In genomic region chr2:10350666-10351215, GRCh38 we compare ENCODE assay signal across 24 cellular contexts. TPM values are rescaled to one million over a fixed set of nuclear protein-coding genes. Genes with fewer than 3 reads are reported as not detected.
DNase-seq lines count a peak whose midpoint lies in the region; ATAC-seq, FAIRE-seq and TF ChIP-seq lines count a peak whose summit lies in the region.
"Had no signal": no experiment of that assay in that cellular context is flagged by ENCODE, and none has a peak within 500 bp of the region (broad histone marks: within the 10 kb centered on the region; RNA-seq: fewer than 3 reads in every experiment).

No MANE protein-coding gene starts in this region.

- peaks cover 14 to 15% of the 10 kb centered on the region in 2 donors for H3K36me3 Mint-ChIP-seq in CD4-positive, alpha-beta memory T cell

- H3K79me2 ChIP-seq in HepG2 (ENCODE audit: insufficient read depth, low read length) = peaks cover 11% of the 10 kb centered on the region

- no peaks in the 10 kb centered on the region for H3K9me3 Mint-ChIP-seq in CD4-positive, alpha-beta memory T cell

- BruUV-seq in HepG2 (replicated peaks; lab: Mats Ljungman, UMichigan) = no TSS peak

- H3K9ac ChIP-seq in BLaER1 (no peak overlapping the region), HepG2 (ENCODE audit: insufficient read depth, low read depth, low read length) (no peak overlapping the region)

- H3K27ac ChIP-seq in BLaER1 = no peak overlapping the region
- no peak overlapping the region for H3K27ac ChIP-seq in CD4-positive, alpha-beta memory T cell (ENCODE audit: low read depth, low read length)
- H3K27ac ChIP-seq in HepG2 (ENCODE audit: extremely low read length, insufficient read depth, low read length) = no peak overlapping the region
- H3K27ac ChIP-seq in substantia nigra (ENCODE audit: low read depth, low read length, poor library complexity, severe bottlenecking) = no peak overlapping the region
- H3K27ac ChIP-seq: body of pancreas, coronary artery, gastrocnemius medialis, left lung, SJCRH30, tibial artery had no signal

- H3K4me3 ChIP-seq in BLaER1 (no peak overlapping the region), HepG2 (replicated peaks in 1 of 3; ENCODE audit: insufficient read depth in 1 of 3, low read depth in 2 of 3, low read length in 3 of 3) (no peak overlapping the region)
- no peak overlapping the region for H3K4me3 ChIP-seq in CD4-positive, alpha-beta memory T cell (ENCODE audit: low read length in 2 of 2)
- H3K4me3 ChIP-seq: body of pancreas, coronary artery, gastrocnemius medialis, left lung, SJCRH30, tibial artery had no signal

- peak overlapping the region; percentile 70; the same call in 1 of the 2 replicates for H3K4me2 ChIP-seq in BLaER1
- no peak overlapping the region for H3K4me2 ChIP-seq in HepG2 (ENCODE audit: low read depth, low read length)

- no peak for TF ChIP-seq CTCF in HepG2 (CRISPR knock-in tag; IDR thresholded peaks at IDR 0.05)

- TF ChIP-seq EP300 in HepG2 (IDR thresholded peaks at IDR 0.05; ENCODE audit: low read depth in 2 of 2, low read length in 2 of 2) (no peak), HepG2 (CRISPR knock-in tag; IDR thresholded peaks at IDR 0.05; ENCODE audit: borderline replicate concordance) (no peak)

- H3K9me3 ChIP-seq in BLaER1 (no peaks in the 10 kb centered on the region), HepG2 (ENCODE audit: low read length) (no peaks in the 10 kb centered on the region)
- no peaks in the 10 kb centered on the region for H3K9me3 ChIP-seq in CD4-positive, alpha-beta memory T cell (ENCODE audit: control insufficient read depth in 1 of 2, low read length in 2 of 2)
- H3K9me3 ChIP-seq: body of pancreas, gastrocnemius medialis, left lung, SJCRH30, tibial artery had no signal

- FAIRE-seq in HepG2 (lab: Jason Lieb, UNC) = no peak
- FAIRE-seq: HTR-8/SVneo had no signal

- H3K27me3 ChIP-seq in BLaER1 (no peaks in the 10 kb centered on the region), HepG2 (ENCODE audit: control insufficient read depth in 1 of 2, insufficient read depth in 2 of 2, low read length in 2 of 2) (no peaks in the 10 kb centered on the region)
- no peaks in the 10 kb centered on the region for H3K27me3 ChIP-seq in CD4-positive, alpha-beta memory T cell (ENCODE audit: insufficient read depth, low read length)
- H3K27me3 ChIP-seq: body of pancreas, gastrocnemius medialis, left lung, SJCRH30, tibial artery had no signal

- WGBS in HepG2 (ENCODE audit: low lambda C conversion rate) = 89% methylated on average over 6 of the region's 6 CpGs

- H2AFZ ChIP-seq in HepG2 (ENCODE audit: low read length) = no peak overlapping the region

- H3K27ac Mint-ChIP-seq in CD4-positive, alpha-beta memory T cell = peak overlapping the region in 6 of 7 donors; percentile 1 to 79 (median 24)

- POLR2A ChIA-PET in CD4-positive, alpha-beta memory T cell (lab: Charles Lee; ENCODE audit: partially characterized antibody) = interaction anchor here (2.0 kb wide), 1 partner anchor 19 kb away, joined by 6 read pairs; no protein-coding TSS in a partner anchor
- POLR2A ChIA-PET in HepG2 (lab: Yijun Ruan, JAX) = no interaction called here

- in situ Hi-C loops in HepG2 (cut with HindIII; ENCODE audit: extremely low pct_ligation_motif_present, low pct_unique_long_range_greater_than_20kb) = no loop called here

- no peak for TF ChIP-seq POLR2A in HepG2 (IDR thresholded peaks at IDR 0.05; ENCODE audit: insufficient read depth in 1 of 2, low read depth in 2 of 2, low read length in 2 of 2)

- H4K20me1 ChIP-seq in BLaER1 = peaks cover 77% of the 10 kb centered on the region
- H4K20me1 ChIP-seq in HepG2 (ENCODE audit: insufficient read depth, low read length) = 0 out of 2 replicates have a peak, but pooled peaks cover 2% of the 10 kb centered on the region

- peaks cover 83% of the 10 kb centered on the region for H3K4me1 ChIP-seq in BLaER1
- H3K4me1 ChIP-seq in CD4-positive, alpha-beta memory T cell (ENCODE audit: insufficient read depth, low read length) = peaks cover 18% of the 10 kb centered on the region
- no peaks in the 10 kb centered on the region for H3K4me1 ChIP-seq in HepG2 (ENCODE audit: insufficient read depth, low read length)
- H3K4me1 ChIP-seq: gastrocnemius medialis, SJCRH30 had no signal

- peaks cover 11% of the 10 kb centered on the region; the same call in 1 of the 2 replicates for H3K36me3 ChIP-seq in BLaER1
- H3K36me3 ChIP-seq in CD4-positive, alpha-beta memory T cell (ENCODE audit: insufficient read depth, low read length) = no peaks in the 10 kb centered on the region
- H3K36me3 ChIP-seq in HepG2 (replicated peaks in 1 of 2; ENCODE audit: control insufficient read depth in 1 of 2, insufficient read depth in 2 of 2, low read length in 2 of 2) = peaks cover 0 to 2% of the 10 kb centered on the region in 2 experiments; a peak in 3 of 5 replicates
- H3K36me3 ChIP-seq: gastrocnemius medialis, SJCRH30 had no signal

- no peak for TF ChIP-seq RAD21 in HepG2 (CRISPR knock-in tag; IDR thresholded peaks at IDR 0.05)

- CTCF ChIA-PET in CD4-positive, alpha-beta memory T cell (lab: Charles Lee; ENCODE audit: partially characterized antibody) = no interaction called here
- CTCF ChIA-PET in HepG2 (lab: Yijun Ruan, JAX; ENCODE audit: low intra/inter-chr PET ratio, low total read pairs) = interaction anchor here (0.6 kb wide), 1 partner anchor 1358 kb away, joined by 3 read pairs; no protein-coding TSS in a partner anchor

- H3K4me3 Mint-ChIP-seq in CD4-positive, alpha-beta memory T cell = no peak overlapping the region

- intact Hi-C loops in CD4-positive, alpha-beta memory T cell (cut with micrococcal nuclease) = no loop called here
- intact Hi-C loops in HepG2 (cut with micrococcal nuclease; ENCODE audit: unreplicated experiment) = no loop called here

- H3K4me1 Mint-ChIP-seq in CD4-positive, alpha-beta memory T cell = peaks cover 40 to 75% (median 62%) of the 10 kb centered on the region in 4 donors

- DNase-seq in CD4-positive, alpha-beta memory T cell = no peak
- DNase-seq in NOMO-1 treated with DMSO at 0.1 percent for 48 hours (lab: John Stamatoyannopoulos, UW; ENCODE audit: unreplicated experiment) (peak; percentile 53), HepG2 (ENCODE audit: low spot score) (no peak), NCI-H187 treated with DMSO at 0.1 percent for 48 hours (lab: John Stamatoyannopoulos, UW) (no peak), COLO668 (lab: John Stamatoyannopoulos, UW; ENCODE audit: unreplicated experiment) (no peak), substantia nigra (lab: John Stamatoyannopoulos, UW) (no peak)
- DNase-seq: activated CD4-positive, alpha-beta T cell treated with anti-CD3 and anti-CD28 coated beads for 48 hours; activated naive CD4-positive, alpha-beta T cell treated with anti-CD3 and anti-CD28 coated beads, Interleukin-2, amount 50 U/mL, for 16 hours; AML-193; body of pancreas; DMS53; gastrocnemius medialis; HCEC 1CT; NCI-H1694 treated with DMSO at 0.1 percent for 48 hours; NCI-H446 treated with DMSO at 0.1 percent for 48 hours; SJCRH30; stimulated activated CD4-positive, alpha-beta T cell treated with anti-CD3 and anti-CD28 coated beads, Interleukin-2, amount 100 ng/mL, for 48 hours; T-helper 9 cell; tibial artery had no signal

- ATAC-seq in HepG2 = no peak
- no peak for ATAC-seq in GM21447 (IDR thresholded peaks at IDR 0.05; ENCODE audit: unreplicated experiment)
- ATAC-seq: body of pancreas, gastrocnemius medialis, left lung had no signal

- H3K27me3 Mint-ChIP-seq in CD4-positive, alpha-beta memory T cell = no peaks in the 10 kb centered on the region

TF ChIP-seq in HepG2, 621 proteins besides CTCF, POLR2A, EP300 and RAD21:
- no peak for TF ChIP-seq HNRNPH1 (optimal IDR thresholded peaks at IDR 0.05; ENCODE audit: low read depth, low read length)
- TF ChIP-seq, protein P1, sequence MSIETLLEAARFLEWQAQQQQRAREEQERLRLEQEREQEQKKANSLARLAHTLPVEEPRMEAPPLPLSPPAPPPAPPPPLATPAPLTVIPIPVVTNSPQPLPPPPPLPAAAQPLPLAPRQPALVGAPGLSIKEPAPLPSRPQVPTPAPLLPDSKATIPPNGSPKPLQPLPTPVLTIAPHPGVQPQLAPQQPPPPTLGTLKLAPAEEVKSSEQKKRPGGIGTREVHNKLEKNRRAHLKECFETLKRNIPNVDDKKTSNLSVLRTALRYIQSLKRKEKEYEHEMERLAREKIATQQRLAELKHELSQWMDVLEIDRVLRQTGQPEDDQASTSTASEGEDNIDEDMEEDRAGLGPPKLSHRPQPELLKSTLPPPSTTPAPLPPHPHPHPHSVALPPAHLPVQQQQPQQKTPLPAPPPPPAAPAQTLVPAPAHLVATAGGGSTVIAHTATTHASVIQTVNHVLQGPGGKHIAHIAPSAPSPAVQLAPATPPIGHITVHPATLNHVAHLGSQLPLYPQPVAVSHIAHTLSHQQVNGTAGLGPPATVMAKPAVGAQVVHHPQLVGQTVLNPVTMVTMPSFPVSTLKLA (IDR thresholded peaks at IDR 0.05) = peak; percentile 39; the same call in 1 of the 2 replicates

RNA-seq across cellular contexts. Expression of gene HPCAL1, which starts 48.0 kb away (rescaled TPM):
- 10 to 100 TPM; 77.1 to 80.7 TPM for total RNA-seq in CD4-positive, alpha-beta memory T cell
- 100 to 1,000 TPM; 100 to 114 TPM for polyA plus RNA-seq in CD4-positive, alpha-beta memory T cell
- total RNA-seq in HepG2 (2016; rRNA removed; fragmentation: Illumina TruSeq; extraction: Trizol) = 23.3 and 29.9 TPM in 2 replicates
- total RNA-seq in HepG2 (2016; cell fraction: cytosol; rRNA removed; fragmentation: Illumina TruSeq; extraction: Trizol; ENCODE audit: low read depth) = 43.0 and 51.2 TPM in 2 replicates
- total RNA-seq in HepG2 (2016; cell fraction: insoluble cytoplasmic fraction; rRNA removed; fragmentation: Illumina TruSeq; extraction: Trizol) = 21.4 and 28.1 TPM in 2 replicates
- total RNA-seq in HepG2 (2016; cell fraction: membrane; rRNA removed; fragmentation: Illumina TruSeq; extraction: Trizol) = 50.7 and 67.7 TPM in 2 replicates
- total RNA-seq in HepG2 (2016; cell fraction: nucleus; rRNA removed; fragmentation: Illumina TruSeq; extraction: Trizol) = 12.9 and 16.1 TPM in 2 replicates
- polyA plus RNA-seq in HepG2 (2011; rRNA removed) = 29.5 and 38.6 TPM in 2 replicates
- polyA plus RNA-seq in HepG2 (2011; cell fraction: cytosol; rRNA removed) = 29.8 and 35.9 TPM in 2 replicates
- polyA plus RNA-seq in HepG2 (2011; cell fraction: nucleus; rRNA removed) = 54.3 and 60.0 TPM in 2 replicates
- polyA plus RNA-seq in HepG2 (2012) = 46.0 and 46.8 TPM in 2 replicates
- polyA plus RNA-seq in HepG2 (2016; cell fraction: cytosol; fragmentation: Illumina TruSeq; extraction: Trizol; ENCODE audit: low read depth) = 37.1 and 47.1 TPM in 2 replicates
- polyA plus RNA-seq in HepG2 (2016; cell fraction: insoluble cytoplasmic fraction; fragmentation: Illumina TruSeq; extraction: Trizol; ENCODE audit: low read depth) = 24.6 and 35.5 TPM in 2 replicates
- polyA plus RNA-seq in HepG2 (2016; cell fraction: membrane; fragmentation: Illumina TruSeq; extraction: Trizol; ENCODE audit: low read depth) = 54.6 and 65.1 TPM in 2 replicates
- 30.3 and 35.7 TPM in 2 replicates for polyA plus RNA-seq in HepG2 (2016; cell fraction: nucleus; fragmentation: Illumina TruSeq; extraction: Trizol; ENCODE audit: insufficient read depth, low read depth)
- polyA minus RNA-seq in HepG2 (2011; rRNA and poly(A)+ RNA removed; ENCODE audit: low replicate concordance) = 26.5 and 27.7 TPM in 2 replicates
- polyA minus RNA-seq in HepG2 (2011; cell fraction: cytosol; rRNA and poly(A)+ RNA removed) = 19.4 and 20.4 TPM in 2 replicates
- polyA minus RNA-seq in HepG2 (2011; cell fraction: nucleus; rRNA and poly(A)+ RNA removed) = 12.6 and 15.5 TPM in 2 replicates
